ENCODE assay signal across 22 cellular contexts in the genomic region with DNA sequence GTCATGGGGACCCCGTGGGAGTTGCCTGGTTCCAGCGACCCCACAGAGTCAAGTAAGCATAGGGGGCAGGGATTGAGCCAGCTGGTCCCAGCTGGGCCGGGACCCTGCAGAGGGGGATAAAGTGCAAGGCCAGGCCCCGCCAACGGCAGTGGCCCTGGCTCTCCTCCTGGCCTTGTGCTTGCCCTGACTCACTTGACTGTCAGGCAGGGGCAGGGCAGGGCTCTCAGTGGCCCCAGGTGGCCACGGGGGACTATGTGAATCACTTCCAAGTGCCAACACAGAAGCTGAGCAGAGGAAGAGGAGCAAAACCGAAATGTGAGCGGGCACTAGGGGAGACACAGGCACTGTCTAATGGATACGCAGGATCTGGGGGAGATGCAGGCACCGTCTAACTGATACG. TPM values are rescaled to one million over a fixed set of nuclear protein-coding genes. Genes with fewer than 3 reads are reported as not detected.
"Had no signal": no experiment of that assay in that cellular context is flagged by ENCODE, and none has a peak within 500 bp of the region (broad histone marks: within the 10 kb centered on the region; RNA-seq: fewer than 3 reads in every experiment).

No MANE protein-coding gene starts in this region.

- H3K36me3 Mint-ChIP-seq: natural killer cell treated with Interleukin-12 subunit alpha and Interleukin-12 subunit beta and Interleukin-15 and Interleukin-18, amount 100 ng/mL, for 72 hours had no signal

- ATAC-seq: activated CD8-positive, alpha-beta T cell treated with anti-CD3 and anti-CD28 coated beads for 36 hours; activated T-helper 17 cell treated with anti-CD3 and anti-CD28 coated beads, Interleukin-2, amount 50 U/mL, for 72 hours; lower lobe of right lung; natural killer cell treated with Interleukin-12 subunit alpha and Interleukin-12 subunit beta and Interleukin-15 and Interleukin-18, amount 100 ng/mL, for 72 hours; upper lobe of right lung had no signal

- H3K27ac ChIP-seq: epithelial cell of prostate, lower lobe of right lung, prostate gland, right atrium auricular region, skin epidermis, upper lobe of right lung had no signal

- H3K4me1 ChIP-seq: prostate gland had no signal

- FAIRE-seq: colon, keratinocyte had no signal

- DNase-seq: activated CD4-positive, alpha-beta T cell treated with anti-CD3 and anti-CD28 coated beads, Interleukin-2, amount 10 ng/mL, durations not matched to agents 24 days and 14 days; activated CD8-positive, alpha-beta T cell treated with anti-CD3 and anti-CD28 coated beads for 36 hours; activated naive CD4-positive, alpha-beta T cell treated with Interleukin-2 at 50 U/mL for 16 hours; activated T-cell treated with anti-CD3 and anti-CD28 coated beads, Interleukin-2, amount 50 U/mL, for 1 hour; caudate nucleus; dorsolateral prefrontal cortex; foreskin fibroblast; hypothalamus; stimulated activated CD4-positive, alpha-beta T cell treated with anti-CD3 and anti-CD28 coated beads, Interleukin-15, amount 100 ng/mL, for 24 hours; stimulated activated CD4-positive, alpha-beta T cell treated with anti-CD3 and anti-CD28 coated beads, Interleukin-4, amount 100 ng/mL, for 1 hour; upper lobe of right lung had no signal

- H3K36me3 ChIP-seq: prostate gland, right atrium auricular region had no signal

- H3K4me3 ChIP-seq: dorsolateral prefrontal cortex, lower lobe of right lung, prostate gland, right atrium auricular region, skin epidermis, upper lobe of right lung had no signal

- H3K27ac Mint-ChIP-seq: activated CD4-positive, alpha-beta T cell treated with anti-CD3 and anti-CD28 coated beads, Interleukin-2, amount 10 ng/mL, durations not matched to agents 24 days and 14 days; activated CD8-positive, alpha-beta T cell treated with anti-CD3 and anti-CD28 coated beads for 36 hours; activated T-helper 17 cell treated with anti-CD3 and anti-CD28 coated beads, Interleukin-2, amount 50 U/mL, for 72 hours; natural killer cell treated with Interleukin-12 subunit alpha and Interleukin-12 subunit beta and Interleukin-15 and Interleukin-18, amount 100 ng/mL, for 72 hours had no signal

- H3K27me3 Mint-ChIP-seq: activated CD4-positive, alpha-beta T cell treated with anti-CD3 and anti-CD28 coated beads, Interleukin-2, amount 10 ng/mL, durations not matched to agents 24 days and 14 days; activated CD8-positive, alpha-beta T cell treated with anti-CD3 and anti-CD28 coated beads for 36 hours; activated T-helper 17 cell treated with anti-CD3 and anti-CD28 coated beads, Interleukin-2, amount 50 U/mL, for 72 hours; brain; natural killer cell treated with Interleukin-12 subunit alpha and Interleukin-12 subunit beta and Interleukin-15 and Interleukin-18, amount 100 ng/mL, for 72 hours had no signal

- H3K27me3 ChIP-seq: dorsolateral prefrontal cortex, right atrium auricular region, upper lobe of right lung had no signal

- H3K4me3 Mint-ChIP-seq: activated CD4-positive, alpha-beta T cell treated with anti-CD3 and anti-CD28 coated beads, Interleukin-2, amount 10 ng/mL, durations not matched to agents 24 days and 14 days; activated CD8-positive, alpha-beta T cell treated with anti-CD3 and anti-CD28 coated beads for 36 hours; activated T-helper 17 cell treated with anti-CD3 and anti-CD28 coated beads, Interleukin-2, amount 50 U/mL, for 72 hours; brain; natural killer cell treated with Interleukin-12 subunit alpha and Interleukin-12 subunit beta and Interleukin-15 and Interleukin-18, amount 100 ng/mL, for 72 hours had no signal

- H3K9me3 Mint-ChIP-seq: activated CD4-positive, alpha-beta T cell treated with anti-CD3 and anti-CD28 coated beads, Interleukin-2, amount 10 ng/mL, durations not matched to agents 24 days and 14 days; activated CD8-positive, alpha-beta T cell treated with anti-CD3 and anti-CD28 coated beads for 36 hours; activated T-helper 17 cell treated with anti-CD3 and anti-CD28 coated beads, Interleukin-2, amount 50 U/mL, for 72 hours; natural killer cell treated with Interleukin-12 subunit alpha and Interleukin-12 subunit beta and Interleukin-15 and Interleukin-18, amount 100 ng/mL, for 72 hours had no signal

- H3K9me3 ChIP-seq: lower lobe of right lung, prostate gland, right atrium auricular region, upper lobe of right lung had no signal

RNA-seq across cellular contexts. Expression of a gene that starts 48.7 kb away (rescaled TPM):
- total RNA-seq: osteocyte had no signal
- polyA plus RNA-seq: keratinocyte had no signal
